In the genomic region with DNA sequence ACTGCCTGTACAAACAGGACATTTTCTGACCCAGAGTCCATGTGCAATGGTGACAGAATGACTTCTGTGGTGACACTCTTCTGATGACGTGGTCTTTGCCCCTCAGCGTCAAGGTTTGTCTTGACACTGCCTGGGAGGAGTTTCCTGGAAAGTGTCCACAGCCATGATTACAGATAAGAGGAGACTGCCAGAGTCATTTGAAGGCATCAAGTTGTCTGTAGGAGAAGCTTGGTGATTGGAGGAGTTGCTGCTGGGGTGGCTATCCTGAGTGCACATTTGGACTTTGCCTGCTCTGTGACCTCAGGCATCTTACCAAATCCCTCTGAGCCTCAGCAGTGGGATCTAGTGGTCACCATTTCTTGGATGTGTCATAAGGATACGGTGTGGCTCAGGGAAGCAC, we compare ENCODE assay signal across 31 cellular contexts. TPM values are rescaled to one million over a fixed set of nuclear protein-coding genes. Genes with fewer than 3 reads are reported as not detected.
"Had no signal": no experiment of that assay in that cellular context is flagged by ENCODE, and none has a peak within 500 bp of the region (broad histone marks: within the 10 kb centered on the region; RNA-seq: fewer than 3 reads in every experiment).

No MANE protein-coding gene starts in this region.

- H3K4me1 ChIP-seq: body of pancreas, esophagus muscularis mucosa, foreskin keratinocyte, gastrocnemius medialis, heart left ventricle had no signal

- H3K27ac ChIP-seq: body of pancreas, dorsolateral prefrontal cortex, esophagus muscularis mucosa, foreskin keratinocyte, gastrocnemius medialis, heart left ventricle, VCaP had no signal

- H3K4me3 ChIP-seq: body of pancreas, dorsolateral prefrontal cortex, esophagus muscularis mucosa, gastrocnemius medialis, heart left ventricle had no signal

- H3K36me3 ChIP-seq: esophagus muscularis mucosa, gastrocnemius medialis, heart left ventricle had no signal

- DNase-seq: activated CD4-positive, alpha-beta memory T cell treated with anti-CD3 and anti-CD28 coated beads, Interleukin-2, amount 10 ng/mL, durations not matched to agents 7 days and 5 days; activated CD4-positive, alpha-beta T cell treated with anti-CD3 and anti-CD28 coated beads for 1 hour; activated CD4-positive, alpha-beta T cell treated with anti-CD3 and anti-CD28 coated beads for 4 hours; activated CD4-positive, alpha-beta T cell treated with anti-CD3 and anti-CD28 coated beads, Interleukin-2, amount 10 ng/mL, durations not matched to agents 7 days and 5 days; activated CD4-positive, alpha-beta T cell treated with anti-CD3 and anti-CD28 coated beads, Interleukin-2, amount 50 U/mL, for 4 hours; activated CD8-positive, alpha-beta memory T cell treated with anti-CD3 and anti-CD28 coated beads, Interleukin-2, amount 50 U/mL, for 48 hours; activated gamma-delta T cell; activated naive CD4-positive, alpha-beta T cell; activated naive CD4-positive, alpha-beta T cell treated with anti-CD3 and anti-CD28 coated beads, Interleukin-2, amount 50 U/mL, for 16 hours; activated T-cell treated with anti-CD3 and anti-CD28 coated beads for 4 hours; activated T-cell treated with anti-CD3 and anti-CD28 coated beads, Interleukin-2, amount 50 U/mL, for 24 hours; activated T-cell treated with anti-CD3 and anti-CD28 coated beads, Interleukin-2, amount 50 U/mL, for 72 hours; amniotic stem cell; anterior cingulate cortex; body of pancreas; caudate nucleus; dorsolateral prefrontal cortex; effector memory CD4-positive, alpha-beta T cell; endodermal cell; foreskin keratinocyte; gastrocnemius medialis; glutamatergic neuron; heart left ventricle; T-helper 1 cell; T-helper 17 cell had no signal

- H3K9me3 ChIP-seq: body of pancreas, esophagus muscularis mucosa, gastrocnemius medialis, heart left ventricle had no signal

- H3K27me3 ChIP-seq: body of pancreas had no signal

RNA-seq across cellular contexts. Expression of gene TCHHL1, which starts 17.7 kb away (rescaled TPM):
- total RNA-seq: activated CD4-positive, alpha-beta memory T cell treated with anti-CD3 and anti-CD28 coated beads, Interleukin-2, amount 10 ng/mL, durations not matched to agents 7 days and 5 days; activated CD4-positive, alpha-beta T cell treated with anti-CD3 and anti-CD28 coated beads, Interleukin-2, amount 10 ng/mL, durations not matched to agents 7 days and 5 days; activated T-cell treated with anti-CD3 and anti-CD28 coated beads, Interleukin-2, amount 50 U/mL, for 72 hours; body of pancreas; chondrocyte; dorsolateral prefrontal cortex; endodermal cell; epithelial cell of proximal tubule; esophagus muscularis mucosa; foreskin keratinocyte; gastrocnemius medialis; heart left ventricle; T-helper 17 cell; WTC11 had no signal
- polyA plus RNA-seq: adipose tissue, foreskin keratinocyte, heart left ventricle had no signal

RNA-seq across cellular contexts. Expression of gene TCHH, which starts 44.1 kb away (rescaled TPM):
- total RNA-seq: chondrocyte had no signal
